In the genomic region with DNA sequence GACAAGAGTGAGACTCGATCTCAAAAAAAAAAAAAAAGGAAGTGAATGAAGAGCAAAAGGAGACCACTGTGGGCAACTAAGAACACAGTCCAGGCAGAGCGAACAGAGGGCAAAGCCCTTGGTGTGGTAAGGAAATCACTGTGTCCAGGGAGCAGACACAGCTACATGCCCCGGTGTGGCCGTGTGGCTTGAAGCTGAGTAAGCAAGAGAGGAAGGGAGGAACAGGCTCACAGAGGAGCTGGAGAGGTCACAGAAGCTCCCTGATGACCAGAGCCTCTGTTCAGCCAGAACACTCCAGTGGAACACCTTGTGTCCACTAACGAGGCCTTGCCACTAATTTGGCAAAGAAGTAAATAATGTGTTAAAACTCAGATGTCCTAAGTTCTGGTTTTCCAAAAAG, we compare ENCODE assay signal across 15 cellular contexts.
"Had no signal": no experiment of that assay in that cellular context is flagged by ENCODE, and none has a peak within 500 bp of the region (broad histone marks: within the 10 kb centered on the region; RNA-seq: fewer than 3 reads in every experiment).

No MANE protein-coding gene starts in this region.

- H3K4me3 Mint-ChIP-seq: activated CD4-positive, alpha-beta T cell treated with anti-CD3 and anti-CD28 coated beads for 36 hours; activated T-helper 17 cell treated with anti-CD3 and anti-CD28 coated beads, Interleukin-2, amount 50 U/mL, for 72 hours; brain had no signal

- H3K36me3 Mint-ChIP-seq: brain; naive thymus-derived CD8-positive, alpha-beta T cell; WTC11 had no signal

- H3K36me3 ChIP-seq: right atrium auricular region, tibial artery had no signal

- H3K9me3 Mint-ChIP-seq: activated T-helper 17 cell treated with anti-CD3 and anti-CD28 coated beads, Interleukin-2, amount 50 U/mL, for 72 hours; WTC11 had no signal

- H3K9me3 ChIP-seq: right atrium auricular region, tibial artery had no signal

- H3K27me3 ChIP-seq: right atrium auricular region had no signal

- H3K4me1 Mint-ChIP-seq: activated T-helper 17 cell treated with anti-CD3 and anti-CD28 coated beads, Interleukin-2, amount 50 U/mL, for 72 hours had no signal

- H3K4me3 ChIP-seq: right atrium auricular region, tibial artery had no signal

- H3K27ac Mint-ChIP-seq: activated CD4-positive, alpha-beta T cell treated with anti-CD3 and anti-CD28 coated beads for 36 hours; activated T-helper 17 cell treated with anti-CD3 and anti-CD28 coated beads, Interleukin-2, amount 50 U/mL, for 72 hours; brain; naive thymus-derived CD8-positive, alpha-beta T cell; WTC11 had no signal

- H3K27ac ChIP-seq: right atrium auricular region, tibial artery had no signal

- DNase-seq: activated CD4-positive, alpha-beta T cell treated with anti-CD3 and anti-CD28 coated beads for 36 hours; activated CD4-positive, alpha-beta T cell treated with anti-CD3 and anti-CD28 coated beads, Interleukin-2, amount 50 U/mL, for 48 hours; activated naive CD4-positive, alpha-beta T cell; caudate nucleus; naive thymus-derived CD8-positive, alpha-beta T cell; nucleus accumbens; stimulated activated CD4-positive, alpha-beta T cell treated with anti-CD3 and anti-CD28 coated beads, Interleukin-2, amount 100 ng/mL, for 24 hours; stimulated activated naive CD8-positive, alpha-beta T cell treated with anti-CD3 and anti-CD28 coated beads, Interleukin-15, Interleukin-2, amounts not matched to agents 100 U/mL and 50 U/mL, for 24 hours; substantia nigra; SW 1271 had no signal
